ENCODE assay signal across 8 cellular contexts in the genomic region with DNA sequence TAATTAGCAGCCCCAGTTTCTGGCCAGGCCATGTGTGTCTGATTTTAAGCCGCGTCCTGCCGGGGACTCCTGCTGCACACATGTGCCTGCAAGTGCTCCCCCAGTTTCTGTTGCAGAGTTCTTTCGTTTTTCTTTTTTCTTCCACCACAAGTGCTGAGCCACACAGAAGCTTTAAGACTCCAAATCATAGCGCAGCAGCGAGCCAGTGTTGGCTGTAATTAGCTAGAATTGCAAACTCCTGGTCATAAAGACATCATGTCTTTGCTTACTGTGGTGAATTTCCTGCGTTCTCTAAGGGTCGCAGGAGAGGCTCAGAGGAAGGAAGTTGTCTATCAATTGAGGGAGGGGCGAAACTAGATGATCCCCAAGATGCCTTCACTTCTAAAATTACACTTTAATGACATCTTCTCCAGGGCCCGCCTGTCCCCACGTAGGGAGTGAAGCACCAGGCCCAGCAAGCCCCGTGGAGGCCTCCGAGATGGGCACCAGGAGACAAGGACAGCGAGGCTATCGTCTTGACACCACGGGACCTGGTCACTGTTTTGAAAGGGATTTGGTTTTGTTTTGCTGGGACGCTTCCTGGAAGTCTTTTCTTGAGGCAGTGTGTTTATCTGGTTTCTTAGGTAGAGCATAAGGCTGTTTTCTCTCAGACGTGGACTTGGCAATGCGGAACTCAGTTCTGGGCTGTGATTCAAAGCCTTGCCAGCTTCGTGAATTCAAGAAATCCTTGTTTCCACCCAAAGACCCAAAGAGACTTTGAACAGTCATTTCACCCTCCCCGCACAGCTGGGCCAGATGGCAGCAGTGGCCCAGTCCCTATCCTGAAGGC.
DNase-seq lines count a peak whose midpoint lies in the region; ATAC-seq lines count a peak whose summit lies in the region.

No MANE protein-coding gene starts in this region.

- peaks cover 8 to 26% of the 10 kb centered on the region in 2 donors for H3K36me3 Mint-ChIP-seq in stimulated activated naive B cell treated with anti-CD40 and anti-IgM and Interleukin-4, amounts not matched to agents 10 μg/mL and 1 μg/mL and 100 μg/mL, for 72 hours

- no peaks in the 10 kb centered on the region for H3K27me3 ChIP-seq in duodenal mucosa (ENCODE audit: control insufficient read depth in 1 of 2, insufficient read depth in 2 of 2, low read length in 2 of 2)

- peak overlapping the region; percentile 81 for H3K4me3 Mint-ChIP-seq in stimulated activated naive B cell treated with anti-CD40 and anti-IgM and Interleukin-4, amounts not matched to agents 10 μg/mL and 1 μg/mL and 100 μg/mL, for 72 hours

- no peaks in the 10 kb centered on the region for H3K9me3 Mint-ChIP-seq in stimulated activated naive B cell treated with anti-CD40 and anti-IgM and Interleukin-4, amounts not matched to agents 10 μg/mL and 1 μg/mL and 100 μg/mL, for 72 hours

- no peaks in the 10 kb centered on the region for H3K36me3 ChIP-seq in duodenal mucosa (ENCODE audit: control insufficient read depth in 1 of 2, insufficient read depth in 2 of 2, low read length in 2 of 2)

- H3K27me3 Mint-ChIP-seq in stimulated activated naive B cell treated with anti-CD40 and anti-IgM and Interleukin-4, amounts not matched to agents 10 μg/mL and 1 μg/mL and 100 μg/mL, for 72 hours: peaks cover 0 to 11% of the 10 kb centered on the region in 2 donors

- H3K4me3 ChIP-seq in duodenal mucosa (ENCODE audit: low read depth in 1 of 2, low read length in 2 of 2): peak overlapping the region; percentile 10 to 21

- DNase-seq in EH (ENCODE audit: low read depth) (peak; percentile 45), NOMO-1 treated with DMSO at 0.1 percent for 48 hours (lab: John Stamatoyannopoulos, UW; ENCODE audit: unreplicated experiment) (peak; percentile 47), medulla oblongata (ENCODE audit: extremely low spot score) (no peak)
- no peak for DNase-seq in stimulated activated naive B cell treated with anti-CD40 and anti-IgM and Interleukin-4, amounts not matched to agents 10 μg/mL and 1 μg/mL and 100 μg/mL, for 72 hours

- H3K27ac Mint-ChIP-seq in stimulated activated naive B cell treated with anti-CD40 and anti-IgM and Interleukin-4, amounts not matched to agents 10 μg/mL and 1 μg/mL and 100 μg/mL, for 72 hours: peak overlapping the region; percentile 86

- H3K9ac ChIP-seq in duodenal mucosa (ENCODE audit: low read depth in 1 of 2, low read length in 2 of 2): peak overlapping the region in 1 of 2 donors; percentile 22

- peaks cover 21 to 30% of the 10 kb centered on the region in 2 donors for H3K4me1 ChIP-seq in duodenal mucosa (ENCODE audit: control insufficient read depth in 1 of 2, insufficient read depth in 2 of 2, low read length in 2 of 2)

- H3K9me3 ChIP-seq in duodenal mucosa (ENCODE audit: control insufficient read depth in 1 of 2, low read length in 2 of 2): no peaks in the 10 kb centered on the region

- H3K4me1 Mint-ChIP-seq in stimulated activated naive B cell treated with anti-CD40 and anti-IgM and Interleukin-4, amounts not matched to agents 10 μg/mL and 1 μg/mL and 100 μg/mL, for 72 hours: peaks cover 43 to 86% of the 10 kb centered on the region in 2 donors

- peak overlapping the region; percentile 69 for H3K27ac ChIP-seq in duodenal mucosa (ENCODE audit: low read depth, low read length)

- ATAC-seq in GM21515 (IDR thresholded peaks at IDR 0.05; ENCODE audit: unreplicated experiment) (peak; percentile 83), HG03565 (IDR thresholded peaks at IDR 0.05; ENCODE audit: unreplicated experiment) (no peak), HG03159 (IDR thresholded peaks at IDR 0.05; ENCODE audit: unreplicated experiment) (no peak)
- peak; percentile 48 to 60 for ATAC-seq in stimulated activated naive B cell treated with anti-CD40 and anti-IgM and Interleukin-4, amounts not matched to agents 10 μg/mL and 1 μg/mL and 100 μg/mL, for 72 hours (replicated peaks)

Comparison
In these comparisons a context has a peak if more than half of its experiments do, and no peak if none do; other contexts are left out.
1. DNase-seq: peak in EH (single experiment) and NOMO-1 treated with DMSO at 0.1 percent for 48 hours (single experiment); none in stimulated activated naive B cell treated with anti-CD40 and anti-IgM and Interleukin-4, amounts not matched to agents 10 μg/mL and 1 μg/mL and 100 μg/mL, for 72 hours (single experiment) and medulla oblongata (single experiment).
2. ATAC-seq: peak in GM21515 (single experiment) and stimulated activated naive B cell treated with anti-CD40 and anti-IgM and Interleukin-4, amounts not matched to agents 10 μg/mL and 1 μg/mL and 100 μg/mL, for 72 hours (2 of 2); none in HG03565 (single experiment) and HG03159 (single experiment).